19 cellular contexts compared by ENCODE assay signal in genomic region chr20:25046181-25046641, GRCh38. TPM values are rescaled to one million over a fixed set of nuclear protein-coding genes. Genes with fewer than 3 reads are reported as not detected.
DNase-seq lines count a peak whose midpoint lies in the region; FAIRE-seq and TF ChIP-seq lines count a peak whose summit lies in the region.
"Had no signal": no experiment of that assay in that cellular context is flagged by ENCODE, and none has a peak within 500 bp of the region (broad histone marks: within the 10 kb centered on the region; RNA-seq: fewer than 3 reads in every experiment).

No MANE protein-coding gene starts in this region.

- DNase-seq in coronary artery (ENCODE audit: low spot score) (peak; percentile 69), renal cortical epithelial cell (ENCODE audit: low read depth) (peak; percentile 56), NCI-H510A (lab: John Stamatoyannopoulos, UW) (no peak), NCI-H2171 (lab: John Stamatoyannopoulos, UW) (no peak), RCC 7860 (ENCODE audit: low spot score) (no peak), SW 1271 (lab: John Stamatoyannopoulos, UW) (no peak)
- DNase-seq: activated CD8-positive, alpha-beta memory T cell treated with anti-CD3 and anti-CD28 coated beads, Interleukin-2, amount 10 ng/mL, durations not matched to agents 7 days and 5 days; cerebellar nuclear complex; DMS53; NCI-H2029 treated with DMSO at 0.1 percent for 48 hours; stimulated activated naive CD4-positive, alpha-beta T cell had no signal

- peaks cover 7 to 55% (median 36%) of the 10 kb centered on the region in 11 experiments; a peak in 19 of 22 replicates for H4K20me1 ChIP-seq in BLaER1 treated with 17β-estradiol and CSF1 and Interleukin-3, amounts not matched to agents 10 nM and 100 nM

- peaks cover 19 to 35% (median 24%) of the 10 kb centered on the region in 11 experiments; a peak in 21 of 22 replicates for H3K36me3 ChIP-seq in BLaER1 treated with 17β-estradiol and CSF1 and Interleukin-3, amounts not matched to agents 10 nM and 100 nM
- H3K36me3 ChIP-seq: SJSA1 had no signal

- H3K4me1 ChIP-seq in BLaER1 treated with 17β-estradiol and CSF1 and Interleukin-3, amounts not matched to agents 10 nM and 100 nM: peaks cover 45 to 95% (median 76%) of the 10 kb centered on the region in 10 experiments
- H3K4me1 ChIP-seq: SJSA1 had no signal

- H3K27me3 ChIP-seq in BLaER1 treated with 17β-estradiol and CSF1 and Interleukin-3, amounts not matched to agents 10 nM and 100 nM: no peaks in the 10 kb centered on the region
- no peaks in the 10 kb centered on the region for H3K27me3 ChIP-seq in layer of hippocampus (ENCODE audit: control insufficient read depth, insufficient read depth, low read length)
- H3K27me3 ChIP-seq: SJSA1 had no signal

- no peak overlapping the region for H3K4me3 ChIP-seq in BLaER1 treated with 17β-estradiol and CSF1 and Interleukin-3, amounts not matched to agents 10 nM and 100 nM
- no peak overlapping the region for H3K4me3 ChIP-seq in coronary artery
- H3K4me3 ChIP-seq: K562, SJSA1 had no signal

- peak overlapping the region in 7 of 11 experiments; percentile 87 to 98 (median 96); a peak in 8 of 22 replicates for H3K4me2 ChIP-seq in BLaER1 treated with 17β-estradiol and CSF1 and Interleukin-3, amounts not matched to agents 10 nM and 100 nM

- FAIRE-seq in RCC 7860 (lab: Jason Lieb, UNC): no peak
- FAIRE-seq: A204.1, endometrium, K562 had no signal

- H3K9ac ChIP-seq in BLaER1 treated with 17β-estradiol and CSF1 and Interleukin-3, amounts not matched to agents 10 nM and 100 nM: no peak overlapping the region

- H3K9me3 ChIP-seq in BLaER1 treated with 17β-estradiol and CSF1 and Interleukin-3, amounts not matched to agents 10 nM and 100 nM (replicated peaks in 1 of 11): no peaks in the 10 kb centered on the region
- H3K9me3 ChIP-seq: SJSA1 had no signal

- no peak for TF ChIP-seq CTCF in coronary artery (IDR thresholded peaks at IDR 0.05)

- 0 out of 22 replicates have a peak overlapping the region, but pooled peaks of 1 of the 11 experiments have one; percentile 22 for H3K27ac ChIP-seq in BLaER1 treated with 17β-estradiol and CSF1 and Interleukin-3, amounts not matched to agents 10 nM and 100 nM
- H3K27ac ChIP-seq in coronary artery (peak overlapping the region; percentile 52 to 58), layer of hippocampus (ENCODE audit: low read depth, low read length) (peak overlapping the region; percentile 65)
- H3K27ac ChIP-seq: SJSA1 had no signal

RNA-seq across cellular contexts. Expression of gene ACSS1, which starts 11.7 kb away (rescaled TPM):
- 1.2 and 11.8 TPM in 2 replicates for total RNA-seq in renal cortical epithelial cell

RNA-seq across cellular contexts. Expression of gene VSX1, which starts 35.7 kb away (rescaled TPM):
- total RNA-seq in renal cortical epithelial cell: not detected in 2 replicates
- total RNA-seq: activated CD8-positive, alpha-beta memory T cell treated with anti-CD3 and anti-CD28 coated beads, Interleukin-2, amount 10 ng/mL, durations not matched to agents 7 days and 5 days; K562; lower leg skin; NCI-H460; SJSA1 had no signal

RNA-seq across cellular contexts. Expression of gene APMAP, which starts 53.7 kb away (rescaled TPM):
- 99.2 and 104 TPM in 2 replicates for total RNA-seq in renal cortical epithelial cell

Comparison
In these comparisons a context has a peak if more than half of its experiments do, and no peak if none do; other contexts are left out.
1. DNase-seq: peak in coronary artery (single experiment) and renal cortical epithelial cell (single experiment); none in NCI-H510A (single experiment), NCI-H2171 (single experiment), RCC 7860 (single experiment) and SW 1271 (0 of 2).